13 cellular contexts compared by ENCODE assay signal in the genomic region with DNA sequence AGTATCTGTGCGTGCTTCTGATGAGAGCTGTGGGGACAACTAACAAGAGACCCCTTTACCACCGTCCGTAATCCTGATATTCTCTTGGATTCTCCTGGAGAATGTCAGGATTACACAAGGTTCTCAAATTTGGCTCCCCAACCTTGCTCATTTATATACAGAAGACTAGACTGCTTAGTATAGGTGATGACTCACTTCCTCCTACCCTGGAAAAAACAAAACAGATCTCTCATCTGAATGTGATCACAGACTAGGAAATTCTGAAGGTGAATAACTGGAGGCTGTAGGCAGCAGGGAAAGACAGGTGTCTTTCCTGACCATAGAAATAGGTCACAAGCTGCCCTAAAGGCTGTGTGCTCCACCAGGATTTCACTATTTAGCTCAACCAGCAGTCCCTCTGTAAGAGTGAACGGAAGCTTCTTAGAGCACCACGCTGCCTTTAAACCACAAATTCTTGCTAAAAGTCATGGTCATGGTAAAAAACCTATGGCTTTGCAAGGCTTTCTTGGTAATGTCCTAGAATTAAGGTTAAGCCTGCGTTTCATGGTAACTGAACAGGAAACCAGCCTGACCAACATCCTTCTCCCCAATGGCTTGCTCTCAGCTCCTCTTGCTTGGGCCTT. TPM values are rescaled to one million over a fixed set of nuclear protein-coding genes. Genes with fewer than 3 reads are reported as not detected.
"Had no signal": no experiment of that assay in that cellular context is flagged by ENCODE, and none has a peak within 500 bp of the region (broad histone marks: within the 10 kb centered on the region; RNA-seq: fewer than 3 reads in every experiment).

No MANE protein-coding gene starts in this region.

RNA-seq across cellular contexts. Expression of a gene that starts 54.6 kb away (rescaled TPM):
- total RNA-seq: body of pancreas, cardiac septum, chondrocyte, fibroblast of lung, kidney epithelial cell, left lobe of liver, lower lobe of right lung, mucosa of descending colon, neural crest cell, occipital lobe, right lobe of liver, subcutaneous adipose tissue, upper lobe of left lung had no signal
- polyA plus RNA-seq: fibroblast of lung had no signal
